ENCODE assay signal across 8 cellular contexts in the genomic region with DNA sequence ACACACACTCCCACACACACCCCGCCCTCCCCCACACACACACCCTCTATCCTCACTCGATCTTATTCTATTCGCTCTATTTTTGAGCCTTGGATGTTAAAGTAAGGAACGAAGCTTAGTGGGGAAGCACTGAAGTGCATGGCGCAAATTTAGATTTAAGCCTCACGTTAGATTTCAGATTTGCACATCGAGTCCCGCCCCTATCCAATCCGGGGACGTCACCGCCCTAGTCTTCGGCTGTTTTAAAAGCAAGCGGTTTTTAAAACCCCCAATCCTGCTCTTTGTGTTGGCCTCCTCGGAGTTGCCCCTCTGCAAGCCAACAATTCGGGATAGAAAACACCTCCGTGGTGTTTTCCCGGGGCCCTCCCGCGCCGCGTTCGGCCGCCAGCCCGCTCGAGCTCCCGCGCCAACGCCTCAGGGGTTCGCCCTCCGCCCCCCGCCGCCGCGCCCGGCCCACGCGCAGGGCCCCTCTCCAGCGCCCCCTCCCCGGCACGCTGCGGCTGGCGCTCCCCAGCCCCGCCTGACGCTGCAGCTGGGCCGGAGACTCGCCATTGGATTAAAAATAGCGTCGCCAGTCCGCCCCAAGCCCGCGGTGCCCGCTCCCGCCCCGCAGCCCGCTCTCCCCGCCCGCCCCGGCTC. TPM values are rescaled to one million over a fixed set of nuclear protein-coding genes. Genes with fewer than 3 reads are reported as not detected.
DNase-seq lines count a peak whose midpoint lies in the region; ATAC-seq and TF ChIP-seq lines count a peak whose summit lies in the region.

TSS of gene USP13 (plus strand) at position 574 of the 639 bp plus-strand sequence. CDS start 186 bp downstream, outside the sequence.

- H3K27me3 ChIP-seq in CD8-positive, alpha-beta T cell (ENCODE audit: insufficient read depth, low read length), result no peaks in the 10 kb centered on the region

- peak within 1 kb of the TSS; percentile 92 for H3K4me3 Mint-ChIP-seq in CD8-positive, alpha-beta T cell

- no peaks in the 10 kb centered on the region for H3K9me3 ChIP-seq in CD8-positive, alpha-beta T cell (ENCODE audit: low read length)
- H3K9me3 ChIP-seq in mesodermal cell (ENCODE audit: control insufficient read depth, low read length), result no peaks in the 10 kb centered on the region

- no peaks in the 10 kb centered on the region for H3K27me3 Mint-ChIP-seq in CD8-positive, alpha-beta T cell (ENCODE audit: low read depth)

- H3K27ac ChIP-seq in CD8-positive, alpha-beta T cell (ENCODE audit: low read depth, low read length), result peak within 1 kb of the TSS; percentile 67
- H3K27ac ChIP-seq in mesodermal cell (ENCODE audit: low read depth, low read length, severe bottlenecking), result peak within 1 kb of the TSS; percentile 92

- peak; percentile 10 to 74 (median 53) for DNase-seq in CD8-positive, alpha-beta T cell
- peak; percentile 66 for DNase-seq in NCI-H82 treated with DMSO at 0.1 percent for 48 hours (lab: John Stamatoyannopoulos, UW; ENCODE audit: unreplicated experiment)
- peak; percentile 8 to 30 for DNase-seq in stimulated activated CD8-positive, alpha-beta memory T cell treated with anti-CD3 and anti-CD28 coated beads, Interleukin-2, amount 100 ng/mL, for 1 hour (ENCODE audit: low read depth in 2 of 2)

- no peaks in the 10 kb centered on the region for H3K36me3 ChIP-seq in CD8-positive, alpha-beta T cell (ENCODE audit: insufficient read depth, low read length)
- peaks cover 9% of the 10 kb centered on the region for H3K36me3 ChIP-seq in mesodermal cell (ENCODE audit: control insufficient read depth, insufficient read depth, low read length)

- WGBS in mesodermal cell (ENCODE audit: insufficient coverage in 2 of 2), 2 experiments, result 1 to 2% methylated on average over 38 of the region's 58 CpGs

- peaks cover 6% of the 10 kb centered on the region for H3K36me3 Mint-ChIP-seq in CD8-positive, alpha-beta T cell

- H3K4me1 Mint-ChIP-seq in CD8-positive, alpha-beta T cell (ENCODE audit: low read depth), result peaks cover 27% of the 10 kb centered on the region

- TF ChIP-seq CTCF in CD8-positive, alpha-beta T cell (IDR thresholded peaks at IDR 0.05), result no peak

- peak within 1 kb of the TSS; percentile 90 for H3K27ac Mint-ChIP-seq in CD8-positive, alpha-beta T cell

- intact Hi-C loops in CD8-positive, alpha-beta T cell (cut with DNase I, micrococcal nuclease), result loop anchor here (1.0 to 5.0 kb wide), 8 partner anchors 48 to 1260 kb away; partner anchors contain the start of genes ACTL6A (in 2 of the 2), MRPL47 (in 2 of the 2), NDUFB5 (in 2 of the 2) and FXR1 (in 1 of the 2)

- CTCF ChIA-PET in CD8-positive, alpha-beta T cell (lab: Charles Lee), result no interaction called here
- CTCF ChIA-PET in activated CD8-positive, alpha-beta memory T cell treated with anti-CD3 and anti-CD28 coated beads for 36 hours (lab: Charles Lee), result no interaction called here

- peak within 1 kb of the TSS; percentile 78 for H3K4me3 ChIP-seq in CD8-positive, alpha-beta T cell (ENCODE audit: low read depth, low read length)
- peak within 1 kb of the TSS; percentile 73 for H3K4me3 ChIP-seq in mesodermal cell (ENCODE audit: extremely low read depth, insufficient read depth, low read length, poor library complexity, severe bottlenecking)

- peaks cover 6% of the 10 kb centered on the region for H3K4me1 ChIP-seq in CD8-positive, alpha-beta T cell (ENCODE audit: insufficient read depth, low read length)
- H3K4me1 ChIP-seq in mesodermal cell (ENCODE audit: control insufficient read depth, insufficient read depth, low read length, poor library complexity, severe bottlenecking), result peaks cover 4% of the 10 kb centered on the region

- H3K9me3 Mint-ChIP-seq in CD8-positive, alpha-beta T cell, result no peaks in the 10 kb centered on the region

- in situ Hi-C loops in endometrial microvascular endothelial cells (cut with HindIII; ENCODE audit: inconsistent ontology term, low pct_unique_long_range_greater_than_20kb, low sequenced_read_pairs), result no loop called here

- ATAC-seq in CD8-positive, alpha-beta T cell, result peak; percentile 63
- ATAC-seq in GM19372 (IDR thresholded peaks at IDR 0.05; ENCODE audit: low read depth, unreplicated experiment) (peak; percentile 60), HG03469 (IDR thresholded peaks at IDR 0.05; ENCODE audit: unreplicated experiment) (peak; percentile 39)

- POLR2A ChIA-PET in CD8-positive, alpha-beta T cell (lab: Charles Lee), result interaction anchor here (1.3 to 1.9 kb wide), 2 partner anchors 48 to 90 kb away, joined by 4 to 5 read pairs; partner anchors contain the start of genes ACTL6A, MRPL47 and NDUFB5
- POLR2A ChIA-PET in activated CD8-positive, alpha-beta memory T cell treated with anti-CD3 and anti-CD28 coated beads for 36 hours (lab: Charles Lee), result interaction anchor here (1.0 kb wide), 1 partner anchor 48 kb away, joined by 3 read pairs; the partner anchor contains the start of genes MRPL47 and NDUFB5

RNA-seq across cellular contexts. Expression of gene USP13, which starts in this region (rescaled TPM):
- 1 to 10 TPM; 3.0 to 3.3 TPM for total RNA-seq in CD8-positive, alpha-beta T cell
- 10 to 100 TPM; 12.9 to 13.8 TPM for total RNA-seq in activated CD8-positive, alpha-beta memory T cell treated with anti-CD3 and anti-CD28 coated beads for 36 hours
- total RNA-seq in endometrial microvascular endothelial cells (ENCODE audit: inconsistent ontology term), result 18.7 TPM
- polyA plus RNA-seq in mesodermal cell (2013, experiment 1 of 2), result 14.0 TPM
- polyA plus RNA-seq in mesodermal cell (2013, experiment 2 of 2), result 15.2 TPM

Comparison
In these comparisons a context has a peak if more than half of its experiments do, and no peak if none do; other contexts are left out.
1. Peak in every context shown above with its lines: DNase-seq, ATAC-seq, H3K4me3 ChIP-seq and H3K27ac ChIP-seq.